Comparison of ENCODE assay signal across 28 cellular contexts in the genomic region with DNA sequence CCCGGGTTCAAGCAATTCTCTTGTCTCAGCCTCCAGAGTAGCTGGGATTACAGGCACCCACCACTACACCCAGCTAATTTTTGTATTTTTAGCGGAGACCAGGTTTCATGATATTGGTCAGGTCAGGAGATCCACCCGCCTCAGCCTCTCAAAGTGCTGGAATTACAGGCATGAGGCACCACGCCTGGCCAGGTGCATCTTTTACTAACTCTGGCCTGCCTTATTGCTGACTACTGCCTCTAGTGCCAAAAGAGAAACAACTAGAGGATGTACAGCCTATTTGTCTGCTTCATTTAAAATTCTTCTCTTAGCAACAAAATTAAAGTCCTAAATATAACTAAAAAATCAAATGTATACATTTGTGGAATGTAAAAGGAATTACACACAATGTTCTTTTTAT.
A peak's percentile ranks its signal among the peaks of the same experiment; 100 is the strongest.
DNase-seq lines count a peak whose midpoint lies in the region; ATAC-seq and TF ChIP-seq lines count a peak whose summit lies in the region.
"Had no signal": no experiment of that assay in that cellular context is flagged by ENCODE, and none has a peak within 500 bp of the region (broad histone marks: within the 10 kb centered on the region; RNA-seq: fewer than 3 reads in every experiment).

No MANE protein-coding gene starts in this region.

- no peak for ATAC-seq in left ventricle myocardium superior
- ATAC-seq: left lobe of liver, T-cell had no signal

- intact Hi-C loops in left ventricle myocardium superior (cut with micrococcal nuclease), result no loop called here

- DNase-seq in ELF-1 (ENCODE audit: low read depth, low spot score) (peak; percentile 12), HT-29 (ENCODE audit: low spot score) (peak; percentile 4), hepatocyte (ENCODE audit: low spot score) (no peak), DMS 273 treated with DMSO at 0.1 percent for 48 hours (lab: John Stamatoyannopoulos, UW) (no peak), left ventricle myocardium superior (no peak), NCI-H446 treated with DMSO at 0.1 percent for 48 hours (lab: John Stamatoyannopoulos, UW) (no peak)
- no peak for DNase-seq in NK-92 treated with Interleukin-12 subunit alpha and Interleukin-12 subunit beta, amount 100 ng/mL, for 24 hours (lab: John Stamatoyannopoulos, UW)
- DNase-seq: activated CD4-positive, alpha-beta memory T cell treated with anti-CD3 and anti-CD28 coated beads, Interleukin-2, amount 10 ng/mL, durations not matched to agents 7 days and 5 days; activated CD4-positive, alpha-beta T cell treated with anti-CD3 and anti-CD28 coated beads for 1 hour; activated CD8-positive, alpha-beta memory T cell treated with anti-CD3 and anti-CD28 coated beads, Interleukin-2, amount 50 U/mL, for 48 hours; activated naive CD4-positive, alpha-beta T cell treated with anti-CD3 and anti-CD28 coated beads, Interleukin-2, amount 10 ng/mL, durations not matched to agents 7 days and 5 days; amniotic stem cell; foreskin melanocyte; mesendoderm; NCI-H1105; NCI-H1930; NCI-H345; NCI-H774; SIG-M5; stimulated activated naive CD4-positive, alpha-beta T cell treated with Interleukin-2 at 50 U/mL for 16 hours; T-cell had no signal

- H4K20me1 ChIP-seq in SU-DHL-6 (ENCODE audit: low read depth, low read length), result no peaks in the 10 kb centered on the region
- no peaks in the 10 kb centered on the region for H4K20me1 ChIP-seq in hepatocyte (ENCODE audit: insufficient read depth, poor library complexity, severe bottlenecking)

- H3K27me3 ChIP-seq in SU-DHL-6 (ENCODE audit: low read length), result no peaks in the 10 kb centered on the region
- no peaks in the 10 kb centered on the region for H3K27me3 ChIP-seq in hepatocyte
- H3K27me3 ChIP-seq: BLaER1 treated with 17β-estradiol and CSF1 and Interleukin-3, amounts not matched to agents 10 nM and 100 nM; esophagus muscularis mucosa; neutrophil had no signal

- no peak overlapping the region for H3K4me3 ChIP-seq in SU-DHL-6 (ENCODE audit: insufficient read depth, low read length, poor library complexity, severe bottlenecking)
- no peak overlapping the region for H3K4me3 ChIP-seq in hepatocyte
- H3K4me3 ChIP-seq: BLaER1 treated with 17β-estradiol and CSF1 and Interleukin-3, amounts not matched to agents 10 nM and 100 nM; coronary artery; esophagus muscularis mucosa; prostate gland had no signal

- H2AFZ ChIP-seq in SU-DHL-6 (ENCODE audit: low read depth, low read length, severe bottlenecking), result no peak overlapping the region
- no peak overlapping the region for H2AFZ ChIP-seq in hepatocyte

- no peaks in the 10 kb centered on the region for H3K9me2 ChIP-seq in SU-DHL-6 (replicated peaks; ENCODE audit: insufficient read depth, low read length)
- no peaks in the 10 kb centered on the region for H3K9me2 ChIP-seq in hepatocyte (replicated peaks; ENCODE audit: insufficient read depth)

- H3F3A ChIP-seq in SU-DHL-6 (ENCODE audit: insufficient read depth), result no peaks in the 10 kb centered on the region

- H3K27ac ChIP-seq in SU-DHL-6 (ENCODE audit: low read depth, low read length), result no peak overlapping the region
- H3K27ac ChIP-seq in hepatocyte, result no peak overlapping the region
- H3K27ac ChIP-seq: BLaER1 treated with 17β-estradiol and CSF1 and Interleukin-3, amounts not matched to agents 10 nM and 100 nM; coronary artery; esophagus muscularis mucosa; neutrophil; prostate gland had no signal

- H3K4me2 ChIP-seq in SU-DHL-6 (ENCODE audit: low read depth, low read length, poor library complexity, severe bottlenecking) (no peak overlapping the region), hepatocyte (no peak overlapping the region)
- H3K4me2 ChIP-seq: BLaER1 treated with 17β-estradiol and CSF1 and Interleukin-3, amounts not matched to agents 10 nM and 100 nM had no signal

- no peaks in the 10 kb centered on the region for H3K36me3 ChIP-seq in SU-DHL-6 (ENCODE audit: low read length)
- H3K36me3 ChIP-seq in hepatocyte (replicated peaks; ENCODE audit: insufficient read depth, low read depth), result no peaks in the 10 kb centered on the region
- H3K36me3 ChIP-seq: neutrophil, prostate gland had no signal

- no peak overlapping the region for H3K9ac ChIP-seq in SU-DHL-6 (ENCODE audit: low read length)
- H3K9ac ChIP-seq: BLaER1 treated with 17β-estradiol and CSF1 and Interleukin-3, amounts not matched to agents 10 nM and 100 nM had no signal

- H3K4me1 ChIP-seq in hepatocyte (ENCODE audit: insufficient read depth), result peaks cover 8% of the 10 kb centered on the region
- H3K4me1 ChIP-seq: prostate gland had no signal

- 96% methylated on average over 4 of the region's 4 CpGs for WGBS in hepatocyte (ENCODE audit: low lambda C conversion rate, missing lambda C conversion rate)

- H3K79me2 ChIP-seq in SU-DHL-6 (ENCODE audit: insufficient read depth, low read length), result no peaks in the 10 kb centered on the region
- peaks cover 22% of the 10 kb centered on the region for H3K79me2 ChIP-seq in hepatocyte

- TF ChIP-seq CTCF in SU-DHL-6 (IDR thresholded peaks at IDR 0.05; ENCODE audit: insufficient read depth, low read length, poor library complexity, severe bottlenecking) (peak; percentile 10), hepatocyte (IDR thresholded peaks at IDR 0.05; ENCODE audit: poor library complexity) (peak; percentile 5)

- H3K9me3 ChIP-seq in SU-DHL-6 (ENCODE audit: insufficient read depth, low read length) (no peaks in the 10 kb centered on the region), hepatocyte (ENCODE audit: low read depth) (no peaks in the 10 kb centered on the region)
- H3K9me3 ChIP-seq: esophagus muscularis mucosa, neutrophil, prostate gland had no signal

Comparison
In these comparisons a context has a peak if more than half of its experiments do, and no peak if none do; other contexts are left out.
1. DNase-seq: peak in ELF-1 (single experiment) and HT-29 (single experiment); none in hepatocyte (single experiment), DMS 273 treated with DMSO at 0.1 percent for 48 hours (single experiment), left ventricle myocardium superior (single experiment), NK-92 treated with Interleukin-12 subunit alpha and Interleukin-12 subunit beta, amount 100 ng/mL, for 24 hours (single experiment) and NCI-H446 treated with DMSO at 0.1 percent for 48 hours (single experiment).